In the genomic region with DNA sequence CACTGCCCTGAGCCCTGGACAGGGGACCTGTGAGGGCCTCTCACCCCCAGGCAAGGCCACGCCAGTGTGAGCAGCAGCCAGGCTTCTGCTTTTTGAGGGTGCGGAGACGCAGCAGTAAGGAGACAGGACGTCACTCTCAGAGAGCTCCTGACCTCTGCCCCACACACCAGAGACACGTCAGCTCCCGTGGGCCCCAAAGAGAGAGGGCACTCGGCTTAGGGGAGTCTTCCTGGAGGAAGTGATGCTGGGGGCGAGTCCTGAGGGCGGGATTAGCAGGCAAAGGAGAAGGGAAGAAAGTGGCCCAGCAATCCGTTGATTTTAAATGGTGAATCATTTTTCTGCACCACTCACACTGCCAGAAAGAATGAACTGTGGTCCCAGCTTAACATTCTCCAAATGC, we compare ENCODE assay signal across 12 cellular contexts. TPM values are rescaled to one million over a fixed set of nuclear protein-coding genes. Genes with fewer than 3 reads are reported as not detected.
DNase-seq lines count a peak whose midpoint lies in the region; ATAC-seq and TF ChIP-seq lines count a peak whose summit lies in the region.
"Had no signal": no experiment of that assay in that cellular context is flagged by ENCODE, and none has a peak within 500 bp of the region (broad histone marks: within the 10 kb centered on the region; RNA-seq: fewer than 3 reads in every experiment).

No MANE protein-coding gene starts in this region.

- no peak for TF ChIP-seq CTCF in omental fat pad (IDR thresholded peaks at IDR 0.05)

- H2BK120ac ChIP-seq in trophoblast cell (ENCODE audit: insufficient read depth, low read length, poor library complexity), result no peak overlapping the region

- H4K91ac ChIP-seq in trophoblast cell (ENCODE audit: low read depth, low read length), result no peak overlapping the region

- H3K79me2 ChIP-seq in trophoblast cell (ENCODE audit: control insufficient read depth, insufficient read depth, low read length, poor library complexity), result no peaks in the 10 kb centered on the region

- no peak overlapping the region for H4K12ac ChIP-seq in trophoblast cell (ENCODE audit: low read depth, low read length)

- no peak overlapping the region for H4K8ac ChIP-seq in trophoblast cell (ENCODE audit: low read depth, low read length)

- no peak overlapping the region for H3K14ac ChIP-seq in trophoblast cell (ENCODE audit: low read length)

- no peak overlapping the region for H2BK5ac ChIP-seq in trophoblast cell (ENCODE audit: low read depth, low read length, poor library complexity)

- WGBS in trophoblast cell (ENCODE audit: extremely low coverage, insufficient coverage, insufficient read length), result no CpG with 5 or more reads among the region's 10 CpGs

- no peak overlapping the region for H3K23ac ChIP-seq in trophoblast cell (ENCODE audit: low read length)

- peaks cover 5% of the 10 kb centered on the region for H3K9me3 ChIP-seq in trophoblast cell (ENCODE audit: insufficient read depth, low read depth, low read length)

- H2BK12ac ChIP-seq in trophoblast cell (ENCODE audit: low read length), result no peak overlapping the region

- H3K27me3 ChIP-seq in trophoblast cell (ENCODE audit: insufficient read depth, low read length), result peaks cover 2% of the 10 kb centered on the region

- no peak overlapping the region for H3K4me3 ChIP-seq in trophoblast cell (ENCODE audit: low read depth, low read length)
- H3K4me3 ChIP-seq: thoracic aorta had no signal

- no peak overlapping the region for H3K27ac ChIP-seq in trophoblast cell (ENCODE audit: low read depth, low read length)
- H3K27ac ChIP-seq: thoracic aorta had no signal

- in situ Hi-C loops in KBM-7 (cut with MboI; ENCODE audit: low pct_unique_long_range_greater_than_20kb, low sequenced_read_pairs), result no loop called here

- intact Hi-C loops in cardiac septum (cut with DNase I), result no loop called here

- H3K36me3 ChIP-seq in trophoblast cell (ENCODE audit: control insufficient read depth in 1 of 2, insufficient read depth in 2 of 2, low read length in 2 of 2), result no peaks in the 10 kb centered on the region
- H3K36me3 ChIP-seq: thoracic aorta had no signal

- no peak overlapping the region for H3K18ac ChIP-seq in trophoblast cell (ENCODE audit: low read length)

- no peak overlapping the region for H2AFZ ChIP-seq in trophoblast cell (ENCODE audit: insufficient read depth, low read length, poor library complexity)

- DNase-seq in CD1c-positive myeloid dendritic cell (ENCODE audit: extremely low spot score), result peak; percentile 96
- DNase-seq in KBM-7, result peak; percentile 30
- peak; percentile 53 for DNase-seq in cardiac septum (ENCODE audit: low spot score)
- peak; percentile 17 to 40 for DNase-seq in trophoblast cell
- no peak for DNase-seq in glomerular visceral epithelial cell (ENCODE audit: extremely low spot score)
- no peak for DNase-seq in DMS153 (lab: John Stamatoyannopoulos, UW)
- no peak for DNase-seq in omental fat pad (ENCODE audit: low spot score)
- DNase-seq: activated CD8-positive, alpha-beta T cell treated with anti-CD3 and anti-CD28 coated beads, Interleukin-2, amount 10 ng/mL, durations not matched to agents 7 days and 5 days; NCI-H1048; OCI-M1 had no signal

- H3K4me1 ChIP-seq in trophoblast cell (ENCODE audit: control insufficient read depth in 1 of 2, insufficient read depth in 2 of 2, low read length in 2 of 2), result no peaks in the 10 kb centered on the region

- H2AK5ac ChIP-seq in trophoblast cell (ENCODE audit: low read length), result no peak overlapping the region

- no peak for ATAC-seq in omental fat pad (ENCODE audit: low FRiP score)
- no peak for ATAC-seq in GM18870 (IDR thresholded peaks at IDR 0.05; ENCODE audit: unreplicated experiment)
- ATAC-seq: activated CD8-positive, alpha-beta T cell treated with anti-CD3 and anti-CD28 coated beads, Interleukin-2, amount 10 ng/mL, durations not matched to agents 7 days and 5 days had no signal

- no peak overlapping the region for H3K4ac ChIP-seq in trophoblast cell (ENCODE audit: low read depth, low read length)

- H3K4me2 ChIP-seq in trophoblast cell (ENCODE audit: low read length), result no peak overlapping the region

- H3K79me1 ChIP-seq in trophoblast cell (ENCODE audit: low read length), result no peaks in the 10 kb centered on the region

- no peak overlapping the region for H3K9ac ChIP-seq in trophoblast cell (ENCODE audit: low read length)

RNA-seq across cellular contexts. Expression of a gene that starts 24.0 kb away (rescaled TPM):
- total RNA-seq in cardiac septum, result 1.0 TPM
- 1.7 and 1.9 TPM in 2 replicates for polyA plus RNA-seq in trophoblast cell (2013)
- total RNA-seq in omental fat pad, result 1 to 10 TPM; 1.0 to 4.3 (median 1.7) TPM

Comparison
In these comparisons a context has a peak if more than half of its experiments do, and no peak if none do; other contexts are left out.
1. DNase-seq: peak in CD1c-positive myeloid dendritic cell (single experiment), KBM-7 (single experiment), cardiac septum (single experiment) and trophoblast cell (2 of 2); none in glomerular visceral epithelial cell (single experiment), DMS153 (single experiment) and omental fat pad (single experiment).